In the genomic region with DNA sequence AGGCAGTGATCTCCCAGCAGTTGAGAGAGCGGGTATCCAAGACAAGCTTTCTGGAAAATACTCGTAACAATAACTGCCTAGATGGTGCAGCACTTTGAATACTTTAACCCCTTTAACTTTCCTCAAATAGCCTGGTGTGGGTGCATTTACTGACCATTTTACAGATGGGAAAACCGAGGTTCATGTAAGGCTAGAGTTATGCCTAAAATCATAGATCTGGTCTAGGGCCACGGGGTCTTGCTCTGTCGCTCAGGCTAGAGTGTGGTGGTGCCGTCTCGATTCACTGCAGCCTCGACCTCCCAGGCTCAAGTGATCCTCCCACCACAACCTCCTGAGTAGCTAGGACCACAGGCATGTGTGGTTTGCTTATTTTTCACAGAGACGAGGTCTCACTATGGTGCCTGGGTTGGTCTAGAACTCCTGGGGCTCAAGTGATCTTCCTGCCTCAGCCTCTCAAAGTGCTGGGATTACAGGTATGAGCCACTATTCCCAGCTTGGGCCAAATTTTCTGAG, we compare ENCODE assay signal across 22 cellular contexts.
"Had no signal": no experiment of that assay in that cellular context is flagged by ENCODE, and none has a peak within 500 bp of the region (broad histone marks: within the 10 kb centered on the region; RNA-seq: fewer than 3 reads in every experiment).

No MANE protein-coding gene starts in this region.

- H3K4me3 ChIP-seq: PC-9 had no signal

- H3K4me1 Mint-ChIP-seq: activated CD4-positive, alpha-beta T cell treated with anti-CD3 and anti-CD28 coated beads for 36 hours; activated naive CD4-positive, alpha-beta T cell treated with anti-CD3 and anti-CD28 coated beads, Interleukin-2, amount 10 ng/mL, durations not matched to agents 7 days and 5 days; T-helper 17 cell had no signal

- H3K27me3 Mint-ChIP-seq: activated naive CD4-positive, alpha-beta T cell treated with anti-CD3 and anti-CD28 coated beads, Interleukin-2, amount 10 ng/mL, durations not matched to agents 7 days and 5 days; T-helper 17 cell had no signal

- H3K27ac ChIP-seq: PC-9 had no signal

- H3K27ac Mint-ChIP-seq: activated CD4-positive, alpha-beta T cell treated with anti-CD3 and anti-CD28 coated beads for 36 hours; activated CD8-positive, alpha-beta T cell treated with anti-CD3 and anti-CD28 coated beads for 36 hours; activated naive CD4-positive, alpha-beta T cell treated with anti-CD3 and anti-CD28 coated beads, Interleukin-2, amount 10 ng/mL, durations not matched to agents 7 days and 5 days; activated naive CD8-positive, alpha-beta T cell treated with anti-CD3 and anti-CD28 coated beads for 36 hours; activated T-cell treated with anti-CD3 and anti-CD28 coated beads, Interleukin-2, amount 50 U/mL, for 72 hours; activated T-helper 2 cell treated with anti-CD3 and anti-CD28 coated beads, Interferon-gamma antibody, Interleukin-2, Interleukin-4, amounts not matched to agents 10 μg/mL and 5 μg/mL and 100 μg/mL, durations not matched to agents 14 hours and 24 hours and 36 hours; T-helper 17 cell had no signal

- H3K4me3 Mint-ChIP-seq: activated CD4-positive, alpha-beta T cell treated with anti-CD3 and anti-CD28 coated beads for 36 hours; activated CD8-positive, alpha-beta T cell treated with anti-CD3 and anti-CD28 coated beads for 36 hours; activated naive CD4-positive, alpha-beta T cell treated with anti-CD3 and anti-CD28 coated beads, Interleukin-2, amount 10 ng/mL, durations not matched to agents 7 days and 5 days; activated naive CD8-positive, alpha-beta T cell treated with anti-CD3 and anti-CD28 coated beads for 36 hours; activated T-cell treated with anti-CD3 and anti-CD28 coated beads, Interleukin-2, amount 50 U/mL, for 72 hours; T-helper 17 cell had no signal

- ATAC-seq: activated CD4-positive, alpha-beta T cell treated with anti-CD3 and anti-CD28 coated beads for 36 hours; activated CD8-positive, alpha-beta T cell treated with anti-CD3 and anti-CD28 coated beads for 36 hours; activated T-cell treated with anti-CD3 and anti-CD28 coated beads, Interleukin-2, amount 50 U/mL, for 72 hours; T-helper 17 cell had no signal

- DNase-seq: activated CD4-positive, alpha-beta T cell treated with anti-CD3 and anti-CD28 coated beads for 36 hours; activated CD4-positive, alpha-beta T cell treated with anti-CD3 and anti-CD28 coated beads, Interleukin-2, amount 50 U/mL, for 1 hour; activated CD4-positive, CD25-positive, alpha-beta regulatory T cell; activated CD8-positive, alpha-beta memory T cell treated with anti-CD3 and anti-CD28 coated beads, Interleukin-2, amount 50 U/mL, for 4 hours; activated CD8-positive, alpha-beta T cell treated with anti-CD3 and anti-CD28 coated beads for 36 hours; activated gamma-delta T cell treated with Interleukin-2 at 50 U/mL for 16 hours; activated naive CD4-positive, alpha-beta T cell treated with anti-CD3 and anti-CD28 coated beads, Interleukin-2, amount 10 ng/mL, durations not matched to agents 7 days and 5 days; activated naive CD8-positive, alpha-beta T cell treated with anti-CD3 and anti-CD28 coated beads for 36 hours; activated T-cell treated with anti-CD3 and anti-CD28 coated beads, Interleukin-2, amount 50 U/mL, for 72 hours; cerebellar nuclear complex; Karpas-422; MM.1S; NCI-H1105; NCI-H1436; NCI-H1694 treated with DMSO at 0.1 percent for 48 hours; NCI-H2081; NCI-H524; PC-9; SIG-M5; T-helper 17 cell; T-helper 9 cell had no signal

- H3K36me3 Mint-ChIP-seq: activated naive CD4-positive, alpha-beta T cell treated with anti-CD3 and anti-CD28 coated beads, Interleukin-2, amount 10 ng/mL, durations not matched to agents 7 days and 5 days; activated naive CD8-positive, alpha-beta T cell treated with anti-CD3 and anti-CD28 coated beads for 36 hours had no signal

- H3K9me3 Mint-ChIP-seq: activated CD8-positive, alpha-beta T cell treated with anti-CD3 and anti-CD28 coated beads for 36 hours; activated naive CD8-positive, alpha-beta T cell treated with anti-CD3 and anti-CD28 coated beads for 36 hours; activated T-helper 2 cell treated with anti-CD3 and anti-CD28 coated beads, Interferon-gamma antibody, Interleukin-2, Interleukin-4, amounts not matched to agents 10 μg/mL and 5 μg/mL and 100 μg/mL, durations not matched to agents 14 hours and 24 hours and 36 hours had no signal
